Comparison of ENCODE assay signal across 7 cellular contexts in the genomic region with DNA sequence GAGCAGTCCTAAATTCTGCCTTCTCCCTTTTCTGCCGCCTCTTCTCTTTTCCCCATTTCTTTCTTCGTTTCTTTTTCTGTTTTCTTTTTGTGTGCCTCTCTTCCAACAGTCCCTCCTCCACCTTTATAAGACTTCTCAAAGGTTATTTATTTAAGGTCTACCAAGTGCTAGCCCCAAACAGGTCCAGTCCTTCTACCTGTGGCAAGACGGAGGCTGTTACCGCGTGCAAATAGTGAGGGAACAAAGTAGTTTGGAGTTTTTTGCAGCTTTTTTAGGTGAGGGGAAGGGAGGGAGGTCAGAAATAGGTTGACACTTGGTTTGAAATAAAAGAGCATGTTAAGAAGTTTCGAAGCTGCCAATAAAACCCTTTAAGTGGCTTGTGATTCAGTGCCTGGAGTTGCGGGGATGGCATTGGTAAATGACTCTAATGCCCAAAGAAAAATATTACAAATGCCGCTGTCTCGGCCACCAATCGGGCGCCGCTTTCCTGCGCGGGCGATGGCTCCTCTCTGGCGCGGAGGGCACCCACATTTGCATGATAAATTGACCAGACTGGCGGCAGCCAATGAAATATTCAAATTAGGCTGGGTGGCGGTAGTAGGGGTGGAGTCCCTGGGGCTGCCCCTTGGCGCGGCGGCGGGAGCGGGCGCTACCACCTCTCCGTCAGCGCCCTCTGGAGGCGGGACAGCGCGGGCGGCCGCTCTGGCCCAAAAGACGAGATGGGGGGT. TPM values are rescaled to one million over a fixed set of nuclear protein-coding genes. Genes with fewer than 3 reads are reported as not detected.
A peak's percentile ranks its signal among the peaks of the same experiment; 100 is the strongest.
DNase-seq lines count a peak whose midpoint lies in the region; ATAC-seq, FAIRE-seq and TF ChIP-seq lines count a peak whose summit lies in the region.

No MANE protein-coding gene starts in this region.

- CTCF ChIA-PET in T-cell (lab: Charles Lee) = interaction anchor here (1.0 to 1.4 kb wide), 2 partner anchors 302 to 674 kb away, joined by 3 to 4 read pairs; no protein-coding TSS in a partner anchor

- no peak overlapping the region for H3K27ac ChIP-seq in ascending aorta
- H3K27ac ChIP-seq in kidney (ENCODE audit: low read depth in 2 of 2, low read length in 2 of 2) = no peak overlapping the region

- H3K36me3 ChIP-seq in ascending aorta (no peaks in the 10 kb centered on the region), kidney (ENCODE audit: control insufficient read depth in 1 of 2, insufficient read depth in 2 of 2, low read length in 2 of 2) (no peaks in the 10 kb centered on the region)

- H3K27me3 ChIP-seq in ascending aorta = peaks cover 13% of the 10 kb centered on the region

- H3K9me3 ChIP-seq in ascending aorta (no peaks in the 10 kb centered on the region), kidney (ENCODE audit: control insufficient read depth in 1 of 2, low read length in 2 of 2) (no peaks in the 10 kb centered on the region)

- TF ChIP-seq CTCF in ascending aorta (IDR thresholded peaks at IDR 0.05) (peak; percentile 19 to 55 (median 43)), kidney (IDR thresholded peaks at IDR 0.05; ENCODE audit: borderline replicate concordance, extremely low read depth, insufficient read depth) (peak; percentile 10)

- H3K4me3 ChIP-seq in ascending aorta (peak overlapping the region in 1 of 2 donors; percentile 24), kidney (ENCODE audit: low read length in 2 of 2) (no peak overlapping the region)

- no peak overlapping the region for H3K27ac Mint-ChIP-seq in T-cell

- ATAC-seq in T-cell (replicated peaks in 1 of 4) (peak; percentile 57 to 66 (median 60)), GM19023 (IDR thresholded peaks at IDR 0.05; ENCODE audit: unreplicated experiment) (no peak)

- no peak for FAIRE-seq in kidney (lab: Jason Lieb, UNC)

- intact Hi-C loops in ascending aorta (cut with DNase I) (loop anchor here (10.0 kb wide), 1 partner anchor 1412 kb away; a partner anchor contains a TSS), kidney (cut with DNase I) (no loop called here)

- H3K36me3 Mint-ChIP-seq in T-cell = no peaks in the 10 kb centered on the region

- DNase-seq in T-cell = peak in 18 of 34 experiments; percentile 24 to 54 (median 38)
- DNase-seq in ascending aorta (ENCODE audit: low spot score in 2 of 2) = no peak
- DNase-seq in kidney = no peak
- peak; percentile 47 for DNase-seq in stimulated activated naive CD4-positive, alpha-beta T cell treated with Interleukin-2 at 50 U/mL for 16 hours (lab: John Stamatoyannopoulos, UW)
- DNase-seq in NCI-H345 treated with DMSO at 0.1 percent for 48 hours (lab: John Stamatoyannopoulos, UW; ENCODE audit: unreplicated experiment) = no peak
- no peak for DNase-seq in GM03348 (ENCODE audit: low spot score)

- H3K4me1 Mint-ChIP-seq in T-cell = peaks cover 29 to 47% (median 45%) of the 10 kb centered on the region in 3 donors

- H3K27me3 Mint-ChIP-seq in T-cell = peaks cover 71 to 89% of the 10 kb centered on the region in 2 donors

- POLR2A ChIA-PET in T-cell (lab: Charles Lee) = no interaction called here

- peaks cover 3 to 5% of the 10 kb centered on the region in 2 donors for H3K4me1 ChIP-seq in ascending aorta
- peaks cover 0 to 2% of the 10 kb centered on the region in 2 donors for H3K4me1 ChIP-seq in kidney (ENCODE audit: control insufficient read depth in 1 of 2, insufficient read depth in 1 of 2, low read depth in 1 of 2, low read length in 2 of 2)

- H3K9ac ChIP-seq in kidney (ENCODE audit: low read length in 2 of 2) = no peak overlapping the region

- H3K4me3 Mint-ChIP-seq in T-cell = peak overlapping the region in 2 of 3 donors; percentile 2 to 21

- no peaks in the 10 kb centered on the region for H3K9me3 Mint-ChIP-seq in T-cell

RNA-seq across cellular contexts. Expression of a gene that starts 7.5 kb away (rescaled TPM):
- 1 to 10 TPM in 1 of 5 donors, under 1 TPM in 4; 0.18 to 1.4 (median 0.54) TPM for total RNA-seq in T-cell
- 9.9 TPM for total RNA-seq in ascending aorta
- 8.4 TPM for total RNA-seq in kidney
- polyA plus RNA-seq in kidney (ENCODE audit: insufficient read depth, low read depth, low replicate concordance) = 1.7 TPM

Comparison
In these comparisons a context has a peak if more than half of its experiments do, and no peak if none do; other contexts are left out.
1. DNase-seq: peak in T-cell (18 of 34) and stimulated activated naive CD4-positive, alpha-beta T cell treated with Interleukin-2 at 50 U/mL for 16 hours (single experiment); none in ascending aorta (0 of 2), kidney (single experiment), NCI-H345 treated with DMSO at 0.1 percent for 48 hours (single experiment) and GM03348 (single experiment).